29 cellular contexts compared by ENCODE assay signal in the genomic region with DNA sequence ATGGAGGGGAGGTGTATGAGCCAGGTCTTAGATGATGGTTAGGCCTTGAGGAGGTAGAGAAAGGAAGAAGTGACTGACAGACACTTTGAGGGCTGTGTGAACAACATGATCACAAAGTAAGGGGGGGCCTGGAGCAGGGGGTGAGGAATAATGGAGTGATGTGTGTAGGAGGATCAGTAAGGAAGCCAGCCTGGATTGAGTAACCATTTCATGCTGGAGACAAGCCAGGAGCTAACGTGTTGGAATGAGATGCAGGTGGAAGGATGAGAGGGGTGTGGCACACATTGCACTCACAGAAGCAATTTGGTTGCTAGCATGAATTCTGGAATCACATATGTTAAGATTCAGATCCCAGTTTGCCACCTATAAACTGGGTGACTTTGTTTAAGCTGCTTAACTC.
DNase-seq lines count a peak whose midpoint lies in the region; ATAC-seq and TF ChIP-seq lines count a peak whose summit lies in the region.
"Had no signal": no experiment of that assay in that cellular context is flagged by ENCODE, and none has a peak within 500 bp of the region (broad histone marks: within the 10 kb centered on the region; RNA-seq: fewer than 3 reads in every experiment).

No MANE protein-coding gene starts in this region.

- no peaks in the 10 kb centered on the region for H3K9me3 ChIP-seq in HEK293 (ENCODE audit: control insufficient read depth, insufficient read depth, low read depth, low read length)
- H3K9me3 ChIP-seq: BLaER1 treated with 17β-estradiol and CSF1 and Interleukin-3, amounts not matched to agents 10 nM and 100 nM; heart left ventricle; left ventricle myocardium inferior; upper lobe of right lung had no signal

- intact Hi-C loops in activated T-helper 2 cell treated with anti-CD3 and anti-CD28 coated beads, Interferon-gamma antibody, Interleukin-2, Interleukin-4, amounts not matched to agents 10 μg/mL and 5 μg/mL and 100 μg/mL, durations not matched to agents 14 hours and 24 hours and 36 hours (cut with micrococcal nuclease) = no loop called here

- DNase-seq in NCI-H82 (lab: John Stamatoyannopoulos, UW) (peak; percentile 17), NCI-H82 treated with DMSO at 0.1 percent for 48 hours (lab: John Stamatoyannopoulos, UW; ENCODE audit: unreplicated experiment) (no peak), naive B cell (no peak)
- no peak for DNase-seq in activated T-helper 2 cell treated with anti-CD3 and anti-CD28 coated beads, Interferon-gamma antibody, Interleukin-2, Interleukin-4, amounts not matched to agents 10 μg/mL and 5 μg/mL and 100 μg/mL, durations not matched to agents 14 hours and 24 hours and 36 hours (ENCODE audit: low spot score)
- DNase-seq: ACHN; activated CD4-positive, alpha-beta memory T cell treated with anti-CD3 and anti-CD28 coated beads for 36 hours; activated CD4-positive, CD25-positive, alpha-beta regulatory T cell; activated naive CD4-positive, alpha-beta T cell treated with Interleukin-2 at 50 U/mL for 16 hours; Calu3; caudate nucleus; EL; H9; heart left ventricle; left ventricle myocardium inferior; MM.1S; NCI-H1694 treated with DMSO at 0.1 percent for 48 hours; NCI-H446 treated with DMSO at 0.1 percent for 48 hours; RPMI8226; stimulated activated CD8-positive, alpha-beta memory T cell treated with anti-CD3 and anti-CD28 coated beads, Interleukin-4, amount 100 ng/mL, for 48 hours; T-helper 9 cell; upper lobe of right lung had no signal

- CTCF ChIA-PET in HEK293 (lab: Yijun Ruan, JAX) = interaction anchor here (0.6 kb wide), 2 partner anchors 11 to 99 kb away, joined by 3 to 4 read pairs; no protein-coding TSS in a partner anchor

- no peaks in the 10 kb centered on the region for H3K27me3 Mint-ChIP-seq in activated T-helper 17 cell treated with anti-CD3 and anti-CD28 coated beads, Interleukin-2, amount 50 U/mL, for 72 hours
- no peaks in the 10 kb centered on the region for H3K27me3 Mint-ChIP-seq in naive B cell
- no peaks in the 10 kb centered on the region for H3K27me3 Mint-ChIP-seq in activated T-helper 2 cell treated with anti-CD3 and anti-CD28 coated beads, Interferon-gamma antibody, Interleukin-2, Interleukin-4, amounts not matched to agents 10 μg/mL and 5 μg/mL and 100 μg/mL, durations not matched to agents 14 hours and 24 hours and 36 hours (ENCODE audit: low read depth)
- H3K27me3 Mint-ChIP-seq: activated CD4-positive, alpha-beta memory T cell treated with anti-CD3 and anti-CD28 coated beads for 36 hours; progenitor cell of endocrine pancreas had no signal

- no peak for ATAC-seq in activated T-helper 17 cell treated with anti-CD3 and anti-CD28 coated beads, Interleukin-2, amount 50 U/mL, for 72 hours (replicated peaks)
- ATAC-seq in naive B cell (ENCODE audit: low read depth in 2 of 2) (no peak), HG02852 (IDR thresholded peaks at IDR 0.05; ENCODE audit: unreplicated experiment) (no peak), GM18907 (IDR thresholded peaks at IDR 0.05; ENCODE audit: unreplicated experiment) (no peak)
- ATAC-seq: heart left ventricle, SK-N-SH treated with all-trans-retinoic acid at 6 μM for 48 hours, upper lobe of right lung had no signal

- H3K36me3 ChIP-seq in HEK293 (ENCODE audit: control insufficient read depth in 2 of 2, insufficient read depth in 1 of 2, low read length in 2 of 2) = peaks cover 0 to 3% of the 10 kb centered on the region in 2 experiments; a peak in 1 of 3 replicates
- H3K36me3 ChIP-seq: heart left ventricle, left ventricle myocardium inferior, upper lobe of right lung had no signal

- no peak overlapping the region for H3K4me3 ChIP-seq in HEK293 (ENCODE audit: low read depth, low read length)
- H3K4me3 ChIP-seq: BLaER1 treated with 17β-estradiol and CSF1 and Interleukin-3, amounts not matched to agents 10 nM and 100 nM; heart left ventricle; left ventricle myocardium inferior; upper lobe of right lung had no signal

- peaks cover 18% of the 10 kb centered on the region for H3K4me1 Mint-ChIP-seq in activated T-helper 17 cell treated with anti-CD3 and anti-CD28 coated beads, Interleukin-2, amount 50 U/mL, for 72 hours
- peaks cover 21 to 34% (median 27%) of the 10 kb centered on the region in 3 donors for H3K4me1 Mint-ChIP-seq in naive B cell
- H3K4me1 Mint-ChIP-seq in activated T-helper 2 cell treated with anti-CD3 and anti-CD28 coated beads, Interferon-gamma antibody, Interleukin-2, Interleukin-4, amounts not matched to agents 10 μg/mL and 5 μg/mL and 100 μg/mL, durations not matched to agents 14 hours and 24 hours and 36 hours (ENCODE audit: low read depth) = peaks cover 15% of the 10 kb centered on the region

- no peaks in the 10 kb centered on the region for H3K36me3 Mint-ChIP-seq in activated T-helper 17 cell treated with anti-CD3 and anti-CD28 coated beads, Interleukin-2, amount 50 U/mL, for 72 hours (ENCODE audit: low read depth)
- H3K36me3 Mint-ChIP-seq in naive B cell = peaks cover 5 to 9% of the 10 kb centered on the region in 2 donors
- no peaks in the 10 kb centered on the region for H3K36me3 Mint-ChIP-seq in activated T-helper 2 cell treated with anti-CD3 and anti-CD28 coated beads, Interferon-gamma antibody, Interleukin-2, Interleukin-4, amounts not matched to agents 10 μg/mL and 5 μg/mL and 100 μg/mL, durations not matched to agents 14 hours and 24 hours and 36 hours (ENCODE audit: low read depth)

- TF ChIP-seq CTCF in HEK293 (tag by site-specific recombination; IDR thresholded peaks at IDR 0.05) = no peak

- no peaks in the 10 kb centered on the region for H3K9me3 Mint-ChIP-seq in activated T-helper 17 cell treated with anti-CD3 and anti-CD28 coated beads, Interleukin-2, amount 50 U/mL, for 72 hours
- H3K9me3 Mint-ChIP-seq in naive B cell = peaks cover 0 to 1% (median 0%) of the 10 kb centered on the region in 7 donors
- H3K9me3 Mint-ChIP-seq in activated T-helper 2 cell treated with anti-CD3 and anti-CD28 coated beads, Interferon-gamma antibody, Interleukin-2, Interleukin-4, amounts not matched to agents 10 μg/mL and 5 μg/mL and 100 μg/mL, durations not matched to agents 14 hours and 24 hours and 36 hours = no peaks in the 10 kb centered on the region
- H3K9me3 Mint-ChIP-seq: activated CD4-positive, alpha-beta memory T cell treated with anti-CD3 and anti-CD28 coated beads for 36 hours; H9; neural crest cell had no signal

- H3K4me1 ChIP-seq in HEK293 (ENCODE audit: control insufficient read depth, insufficient read depth, low read length) = no peaks in the 10 kb centered on the region
- H3K4me1 ChIP-seq: upper lobe of right lung had no signal

- no peak overlapping the region for H3K4me3 Mint-ChIP-seq in activated T-helper 17 cell treated with anti-CD3 and anti-CD28 coated beads, Interleukin-2, amount 50 U/mL, for 72 hours
- no peak overlapping the region for H3K4me3 Mint-ChIP-seq in naive B cell
- H3K4me3 Mint-ChIP-seq in activated T-helper 2 cell treated with anti-CD3 and anti-CD28 coated beads, Interferon-gamma antibody, Interleukin-2, Interleukin-4, amounts not matched to agents 10 μg/mL and 5 μg/mL and 100 μg/mL, durations not matched to agents 14 hours and 24 hours and 36 hours (ENCODE audit: low read depth) = no peak overlapping the region
- H3K4me3 Mint-ChIP-seq: activated CD4-positive, alpha-beta memory T cell treated with anti-CD3 and anti-CD28 coated beads for 36 hours; H9; neural crest cell had no signal

- POLR2A ChIA-PET in HEK293 (lab: Yijun Ruan, JAX) = no interaction called here

- H3K27ac Mint-ChIP-seq in activated T-helper 17 cell treated with anti-CD3 and anti-CD28 coated beads, Interleukin-2, amount 50 U/mL, for 72 hours = peak overlapping the region; percentile 27
- peak overlapping the region in 4 of 6 donors; percentile 1 to 67 (median 33) for H3K27ac Mint-ChIP-seq in naive B cell
- no peak overlapping the region for H3K27ac Mint-ChIP-seq in activated T-helper 2 cell treated with anti-CD3 and anti-CD28 coated beads, Interferon-gamma antibody, Interleukin-2, Interleukin-4, amounts not matched to agents 10 μg/mL and 5 μg/mL and 100 μg/mL, durations not matched to agents 14 hours and 24 hours and 36 hours
- H3K27ac Mint-ChIP-seq: activated CD4-positive, alpha-beta memory T cell treated with anti-CD3 and anti-CD28 coated beads for 36 hours; progenitor cell of endocrine pancreas had no signal

- H3K27ac ChIP-seq in HEK293 (ENCODE audit: extremely low read depth, low read depth, low read length) = no peak overlapping the region
- H3K27ac ChIP-seq: BLaER1 treated with 17β-estradiol and CSF1 and Interleukin-3, amounts not matched to agents 10 nM and 100 nM; heart left ventricle; left ventricle myocardium inferior; upper lobe of right lung had no signal

TF ChIP-seq in HEK293, 187 proteins besides CTCF, POLR2A, EP300 and RAD21:
- TF ChIP-seq KLF9 (tag by site-specific recombination; IDR thresholded peaks at IDR 0.05; ENCODE audit: low read depth) (peak; percentile 34; the same call in 1 of the 2 replicates), MZF1 (tag by site-specific recombination; IDR thresholded peaks at IDR 0.05; ENCODE audit: borderline replicate concordance) (no peak), ZBTB17 (tag by site-specific recombination; IDR thresholded peaks at IDR 0.05) (0 out of 2 replicates have a peak, but pooled peaks have one; percentile 13)
